1 cellular context compared by ENCODE assay signal in the genomic region with DNA sequence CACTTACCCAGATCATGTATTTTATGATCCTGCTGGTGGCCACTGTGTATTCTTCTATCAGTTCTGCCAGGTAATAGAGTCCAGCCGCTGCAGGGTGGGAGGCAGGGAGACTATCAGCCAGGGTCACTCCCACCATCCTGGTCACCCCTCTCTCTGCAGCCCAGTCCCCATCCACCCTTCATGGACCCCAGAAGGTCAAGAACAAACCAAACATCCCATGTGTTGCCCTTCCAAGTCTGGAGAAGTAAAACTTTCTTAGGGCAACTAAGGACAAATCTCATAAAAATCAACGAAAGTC.
TF ChIP-seq lines count a peak whose summit lies in the region.

No MANE protein-coding gene starts in this region.

TF ChIP-seq in HepG2, 621 proteins besides CTCF, POLR2A, EP300 and RAD21:
- TF ChIP-seq REL (CRISPR knock-in tag; conservative IDR thresholded peaks at IDR 0.05) (no peak), ELF3 (CRISPR knock-in tag; IDR thresholded peaks at IDR 0.05) (no peak), HDAC2 (CRISPR knock-in tag; IDR thresholded peaks at IDR 0.05) (no peak), ZFX (CRISPR knock-in tag; IDR thresholded peaks at IDR 0.05; ENCODE audit: low read depth) (no peak), CCAR2 (optimal IDR thresholded peaks at IDR 0.05; ENCODE audit: low read depth, low read length) (no peak), CBX1 (IDR thresholded peaks at IDR 0.05; ENCODE audit: low read depth) (no peak), ZNF446 (CRISPR knock-in tag; IDR thresholded peaks at IDR 0.05) (no peak), ZNF703 (CRISPR knock-in tag; IDR thresholded peaks at IDR 0.05; ENCODE audit: borderline replicate concordance) (no peak), EZH2 (conservative IDR thresholded peaks at IDR 0.05; ENCODE audit: low read depth, low read length) (no peak), MED1 (CRISPR knock-in tag; IDR thresholded peaks at IDR 0.05) (no peak), ISL2 (CRISPR knock-in tag; IDR thresholded peaks at IDR 0.05) (no peak), KLF9 (CRISPR knock-in tag; IDR thresholded peaks at IDR 0.05; ENCODE audit: low read depth) (no peak), TGIF2 (CRISPR knock-in tag; IDR thresholded peaks at IDR 0.05) (no peak), ZBTB21 (CRISPR knock-in tag; IDR thresholded peaks at IDR 0.05) (no peak), ZC3H4 (CRISPR knock-in tag; IDR thresholded peaks at IDR 0.05; ENCODE audit: borderline replicate concordance) (no peak), ZNF615 (CRISPR knock-in tag; IDR thresholded peaks at IDR 0.05; ENCODE audit: borderline replicate concordance) (no peak), MIER2 (CRISPR knock-in tag; IDR thresholded peaks at IDR 0.05) (no peak), NFYB (CRISPR knock-in tag; IDR thresholded peaks at IDR 0.05) (no peak), SRSF1 (optimal IDR thresholded peaks at IDR 0.05; ENCODE audit: low read depth, low read length) (no peak)
